Comparison of ENCODE assay signal across 20 cellular contexts in the genomic region with DNA sequence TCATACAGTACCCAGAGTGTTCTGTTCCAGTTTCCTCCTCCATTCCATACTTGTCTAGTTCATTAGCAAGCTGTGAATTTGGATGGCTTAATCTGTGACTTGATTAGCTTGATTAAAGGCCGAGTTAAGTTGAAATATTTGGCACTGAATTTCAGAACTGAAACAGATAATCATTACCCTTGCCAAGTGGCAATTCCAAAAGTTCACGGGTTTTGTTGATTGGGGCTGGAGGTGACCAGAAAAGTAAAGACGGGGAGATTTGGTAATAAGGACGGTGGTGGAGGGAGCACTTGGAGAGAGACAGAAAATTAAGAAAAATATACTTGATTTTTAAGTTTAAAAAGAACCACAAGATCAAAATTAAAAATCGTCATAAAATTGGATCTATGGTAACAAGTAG. TPM values are rescaled to one million over a fixed set of nuclear protein-coding genes. Genes with fewer than 3 reads are reported as not detected.
A peak's percentile ranks its signal among the peaks of the same experiment; 100 is the strongest.
DNase-seq lines count a peak whose midpoint lies in the region; ATAC-seq and TF ChIP-seq lines count a peak whose summit lies in the region.
"Had no signal": no experiment of that assay in that cellular context is flagged by ENCODE, and none has a peak within 500 bp of the region (broad histone marks: within the 10 kb centered on the region; RNA-seq: fewer than 3 reads in every experiment).

No MANE protein-coding gene starts in this region.

- in situ Hi-C loops in mammary epithelial cell (cut with MboI; ENCODE audit: low sequenced_read_pairs in 2 of 2): no loop called here

- H3K4me1 ChIP-seq in mammary epithelial cell (ENCODE audit: insufficient read depth, low read length) (no peaks in the 10 kb centered on the region), right lobe of liver (peaks cover 0 to 29% (median 3%) of the 10 kb centered on the region in 4 donors)
- H3K4me1 ChIP-seq: BE2C, HAP-1 had no signal

- no peak for TF ChIP-seq POLR2A in right lobe of liver (IDR thresholded peaks at IDR 0.05)

- ATAC-seq in WTC11 (no peak), right lobe of liver (peak; percentile 85 to 88 (median 86))
- ATAC-seq: GM12878 had no signal

- no TSS peak for BruUV-seq in mammary epithelial cell (replicated peaks; lab: Mats Ljungman, UMichigan)
- no TSS peak for BruUV-seq in MCF 10A (replicated peaks; lab: Mats Ljungman, UMichigan)

- DNase-seq in mammary epithelial cell: no peak
- no peak for DNase-seq in MCF 10A (ENCODE audit: unreplicated experiment)
- no peak for DNase-seq in WTC11 (ENCODE audit: low spot score)
- peak in 1 of 3 donors; percentile 69 for DNase-seq in right lobe of liver
- DNase-seq in hippocampal formation (lab: John Stamatoyannopoulos, UW): no peak
- no peak for DNase-seq in immature natural killer cell
- DNase-seq: BE2C; CD4-positive, alpha-beta T cell; CD8-positive, alpha-beta memory T cell; DMS 273 treated with DMSO at 0.1 percent for 48 hours; DMS79; EL; GDM1; GM23248; HFFc6 had no signal

- H3K27me3 Mint-ChIP-seq in MCF 10A (ENCODE audit: insufficient read depth, unreplicated experiment): no peaks in the 10 kb centered on the region
- H3K27me3 Mint-ChIP-seq in WTC11 (ENCODE audit: low read depth): no peaks in the 10 kb centered on the region
- H3K27me3 Mint-ChIP-seq in immature natural killer cell (ENCODE audit: low read depth in 3 of 3): peaks cover 0 to 3% (median 2%) of the 10 kb centered on the region in 3 donors
- H3K27me3 Mint-ChIP-seq: CD4-positive, alpha-beta T cell had no signal

- 39% methylated on average over 5 of the region's 5 CpGs for WGBS in mammary epithelial cell (ENCODE audit: low coverage, missing lambda C conversion rate)
- 21% methylated on average over 5 of the region's 5 CpGs for WGBS in right lobe of liver (ENCODE audit: insufficient coverage, low coverage, low lambda C conversion rate, missing lambda C conversion rate)

- H3K27ac Mint-ChIP-seq in MCF 10A (ENCODE audit: low read depth, unreplicated experiment): no peak overlapping the region
- peak overlapping the region; percentile 61; the same call in 1 of the 2 replicates for H3K27ac Mint-ChIP-seq in WTC11
- no peak overlapping the region for H3K27ac Mint-ChIP-seq in immature natural killer cell
- H3K27ac Mint-ChIP-seq: CD14-positive monocyte; CD4-positive, alpha-beta T cell; CD8-positive, alpha-beta memory T cell; HFFc6 had no signal

- H3K9me3 ChIP-seq in mammary epithelial cell (replicated peaks; ENCODE audit: insufficient read depth, low read length) (no peaks in the 10 kb centered on the region), right lobe of liver (no peaks in the 10 kb centered on the region)
- H3K9me3 ChIP-seq: BE2C, HAP-1 had no signal

- H3K36me3 ChIP-seq in mammary epithelial cell (ENCODE audit: insufficient read depth, low read length) (no peaks in the 10 kb centered on the region), right lobe of liver (no peaks in the 10 kb centered on the region)
- H3K36me3 ChIP-seq: BE2C; BLaER1 treated with 17β-estradiol and CSF1 and Interleukin-3, amounts not matched to agents 10 nM and 100 nM; HAP-1 had no signal

- H3K27me3 ChIP-seq in mammary epithelial cell (ENCODE audit: insufficient read depth, low read length) (no peaks in the 10 kb centered on the region), right lobe of liver (no peaks in the 10 kb centered on the region)
- H3K27me3 ChIP-seq: BE2C; BLaER1 treated with 17β-estradiol and CSF1 and Interleukin-3, amounts not matched to agents 10 nM and 100 nM had no signal

- no peak overlapping the region for H3K4me3 Mint-ChIP-seq in MCF 10A (ENCODE audit: unreplicated experiment)
- H3K4me3 Mint-ChIP-seq in WTC11: no peak overlapping the region
- H3K4me3 Mint-ChIP-seq in immature natural killer cell: no peak overlapping the region
- H3K4me3 Mint-ChIP-seq: CD14-positive monocyte; CD4-positive, alpha-beta T cell; CD8-positive, alpha-beta memory T cell; HFFc6 had no signal

- H3K4me2 ChIP-seq in mammary epithelial cell (ENCODE audit: insufficient read depth, low read depth, low read length): no peak overlapping the region

- H3K4me3 ChIP-seq in mammary epithelial cell (replicated peaks in 1 of 3; ENCODE audit: insufficient read depth in 1 of 3, low read depth in 2 of 3, low read length in 3 of 3) (no peak overlapping the region), right lobe of liver (peak overlapping the region in 1 of 3 donors; percentile 5)
- H3K4me3 ChIP-seq: BLaER1 treated with 17β-estradiol and CSF1 and Interleukin-3, amounts not matched to agents 10 nM and 100 nM; GM12878; GM23248; HAP-1 had no signal

- CTCF ChIA-PET in mammary epithelial cell (lab: Charles Lee; ENCODE audit: low non-redundant PET): interaction anchor here (1.1 kb wide), 1 partner anchor 14 kb away, joined by 6 read pairs; no protein-coding TSS in a partner anchor
- CTCF ChIA-PET in MCF 10A (lab: Yijun Ruan, JAX): interaction anchor here (0.9 kb wide), 1 partner anchor 13 kb away, joined by 5 read pairs; no protein-coding TSS in a partner anchor
- CTCF ChIA-PET in WTC11 (lab: Charles Lee): no interaction called here

- POLR2A ChIA-PET in MCF 10A (lab: Yijun Ruan, JAX) (interaction anchor here (0.6 to 0.8 kb wide), 2 partner anchors 13 to 23 kb away, joined by 3 read pairs; no protein-coding TSS in a partner anchor), WTC11 (lab: Charles Lee) (no interaction called here)

- peak overlapping the region; percentile 44 for H2AFZ ChIP-seq in mammary epithelial cell (ENCODE audit: low read depth, low read length)
- H2AFZ ChIP-seq: GM23248 had no signal

- H3K9ac ChIP-seq in mammary epithelial cell (ENCODE audit: insufficient read depth, low read length): no peak overlapping the region
- H3K9ac ChIP-seq: BLaER1 treated with 17β-estradiol and CSF1 and Interleukin-3, amounts not matched to agents 10 nM and 100 nM; GM23248 had no signal

- H3K27ac ChIP-seq in mammary epithelial cell (ENCODE audit: insufficient read depth, low read depth, low read length): no peak overlapping the region
- H3K27ac ChIP-seq in right lobe of liver: peak overlapping the region in 2 of 3 donors; percentile 55 to 76
- H3K27ac ChIP-seq: 22Rv1, GM23248 had no signal

- no peaks in the 10 kb centered on the region for H3K79me2 ChIP-seq in mammary epithelial cell (ENCODE audit: insufficient read depth, low read length)

- intact Hi-C loops in mammary epithelial cell (cut with micrococcal nuclease): no loop called here
- intact Hi-C loops in MCF 10A (cut with micrococcal nuclease): no loop called here
- intact Hi-C loops in right lobe of liver (cut with DNase I): no loop called here

- H3K36me3 Mint-ChIP-seq in MCF 10A (ENCODE audit: insufficient read depth, unreplicated experiment) (no peaks in the 10 kb centered on the region), WTC11 (no peaks in the 10 kb centered on the region), immature natural killer cell (peaks cover 0 to 6% (median 0%) of the 10 kb centered on the region in 3 donors)
- H3K36me3 Mint-ChIP-seq: CD14-positive monocyte had no signal

- H4K20me1 ChIP-seq in mammary epithelial cell (ENCODE audit: insufficient read depth, low read length): no peaks in the 10 kb centered on the region
- H4K20me1 ChIP-seq: BLaER1 treated with 17β-estradiol and CSF1 and Interleukin-3, amounts not matched to agents 10 nM and 100 nM had no signal

- H3K4me1 Mint-ChIP-seq in MCF 10A (ENCODE audit: insufficient read depth, unreplicated experiment) (no peaks in the 10 kb centered on the region), WTC11 (peaks cover 18% of the 10 kb centered on the region), immature natural killer cell (no peaks in the 10 kb centered on the region)
- H3K4me1 Mint-ChIP-seq: CD14-positive monocyte; CD8-positive, alpha-beta memory T cell had no signal

- no peak for TF ChIP-seq CTCF in mammary epithelial cell (conservative IDR thresholded peaks at IDR 0.05 in 1 of 2, IDR thresholded peaks at IDR 0.05 in 1 of 2; ENCODE audit: extremely low read depth in 1 of 2, insufficient read depth in 1 of 2, low read depth in 1 of 2, low read length in 2 of 2)
- TF ChIP-seq CTCF in MCF 10A (IDR thresholded peaks at IDR 0.05; ENCODE audit: unreplicated experiment): no peak
- TF ChIP-seq CTCF in WTC11 (IDR thresholded peaks at IDR 0.05): no peak
- no peak for TF ChIP-seq CTCF in right lobe of liver (IDR thresholded peaks at IDR 0.05)

- H3K9me3 Mint-ChIP-seq in MCF 10A (ENCODE audit: unreplicated experiment): no peaks in the 10 kb centered on the region
- H3K9me3 Mint-ChIP-seq in WTC11: peaks cover 16% of the 10 kb centered on the region
- H3K9me3 Mint-ChIP-seq in immature natural killer cell: peaks cover 0 to 1% (median 0%) of the 10 kb centered on the region in 6 donors
- H3K9me3 Mint-ChIP-seq: CD4-positive, alpha-beta T cell; CD8-positive, alpha-beta memory T cell; HFFc6 had no signal

- dilution Hi-C loops in mammary epithelial cell (cut with HindIII; ENCODE audit: low sequenced_read_pairs): no loop called here

TF ChIP-seq in WTC11, 78 proteins besides CTCF, POLR2A, EP300 and RAD21 (continues in another document):
- no peak for TF ChIP-seq NFE2L1 (CRISPR knock-in tag; IDR thresholded peaks at IDR 0.05)
- no peak for TF ChIP-seq SMAD3 (CRISPR knock-in tag; IDR thresholded peaks at IDR 0.05; ENCODE audit: borderline replicate concordance)
- no peak for TF ChIP-seq E2F4 (CRISPR knock-in tag; IDR thresholded peaks at IDR 0.05; ENCODE audit: borderline replicate concordance, low read depth)
- TF ChIP-seq ZNF232 (CRISPR knock-in tag; IDR thresholded peaks at IDR 0.05): no peak
- no peak for TF ChIP-seq CREM (CRISPR knock-in tag; IDR thresholded peaks at IDR 0.05)
- TF ChIP-seq KAT7 (CRISPR knock-in tag; IDR thresholded peaks at IDR 0.05; ENCODE audit: borderline replicate concordance): no peak
- TF ChIP-seq ZNF396 (CRISPR knock-in tag; IDR thresholded peaks at IDR 0.05; ENCODE audit: borderline replicate concordance): no peak
- no peak for TF ChIP-seq ELF4 (CRISPR knock-in tag; IDR thresholded peaks at IDR 0.05; ENCODE audit: low read depth)

RNA-seq across cellular contexts. Expression of gene KLHL2, which starts 21.9 kb away (rescaled TPM):
- total RNA-seq in mammary epithelial cell (10 to 100 TPM; 23.7 to 24.2 TPM), MCF 10A (2022) (37.1 and 40.0 TPM in 2 replicates), WTC11 (2021) (9.8 to 12.4 TPM (median 10.8 TPM) in 3 replicates), right lobe of liver (10 to 100 TPM; 15.6 to 25.3 (median 20.3) TPM)
- polyA plus RNA-seq in mammary epithelial cell (13.4 TPM), immature natural killer cell (1 to 10 TPM; 2.6 to 4.0 (median 3.5) TPM)
- 56.3 TPM for polyA minus RNA-seq in mammary epithelial cell
